In genomic region chr16:24580665-24581064, GRCh38 we compare ENCODE assay signal across 10 cellular contexts. TPM values are rescaled to one million over a fixed set of nuclear protein-coding genes. Genes with fewer than 3 reads are reported as not detected.
DNase-seq lines count a peak whose midpoint lies in the region; ATAC-seq and TF ChIP-seq lines count a peak whose summit lies in the region.
"Had no signal": no experiment of that assay in that cellular context is flagged by ENCODE, and none has a peak within 500 bp of the region (broad histone marks: within the 10 kb centered on the region; RNA-seq: fewer than 3 reads in every experiment).

No MANE protein-coding gene starts in this region.

- intact Hi-C loops in dorsolateral prefrontal cortex (cut with DNase I), result loop anchor here (10.0 kb wide), 2 partner anchors 104 to 204 kb away; no protein-coding TSS in a partner anchor

- H3K4me3 Mint-ChIP-seq in progenitor cell of endocrine pancreas (ENCODE audit: low read depth), result no peak overlapping the region

- no peaks in the 10 kb centered on the region for H3K27me3 ChIP-seq in dorsolateral prefrontal cortex
- H3K27me3 ChIP-seq: colonic mucosa had no signal

- no peak overlapping the region for H3K27ac Mint-ChIP-seq in progenitor cell of endocrine pancreas

- peaks cover 2% of the 10 kb centered on the region for H3K27me3 Mint-ChIP-seq in progenitor cell of endocrine pancreas

- ATAC-seq in HG02852 (IDR thresholded peaks at IDR 0.05; ENCODE audit: unreplicated experiment) (no peak), GM18858 (IDR thresholded peaks at IDR 0.05; ENCODE audit: unreplicated experiment) (no peak)

- H3K4me1 Mint-ChIP-seq in progenitor cell of endocrine pancreas (ENCODE audit: low read depth), result no peaks in the 10 kb centered on the region

- TF ChIP-seq CTCF in dorsolateral prefrontal cortex (IDR thresholded peaks at IDR 0.05 in 54 of 56, conservative IDR thresholded peaks at IDR 0.05 in 2 of 56; ENCODE audit: low read depth in 1 of 56, partially characterized antibody in 56 of 56) (peak in 53 of 56 donors; percentile 15 to 65 (median 40)), progenitor cell of endocrine pancreas (IDR thresholded peaks at IDR 0.05; ENCODE audit: unreplicated experiment) (peak; percentile 15)

- peaks cover 2% of the 10 kb centered on the region for H3K36me3 Mint-ChIP-seq in progenitor cell of endocrine pancreas (ENCODE audit: insufficient read depth)

- no peaks in the 10 kb centered on the region for H3K9me3 Mint-ChIP-seq in progenitor cell of endocrine pancreas (ENCODE audit: low read depth)

- H3K27ac ChIP-seq in dorsolateral prefrontal cortex, result no peak overlapping the region
- H3K27ac ChIP-seq: colonic mucosa had no signal

- peak overlapping the region in 1 of 59 donors; percentile 3 for H3K4me3 ChIP-seq in dorsolateral prefrontal cortex
- H3K4me3 ChIP-seq: colonic mucosa had no signal

- DNase-seq in ELR (ENCODE audit: low read depth) (peak; percentile 65), NCI-H226 (peak; percentile 10), dorsolateral prefrontal cortex (no peak), progenitor cell of endocrine pancreas (ENCODE audit: low spot score, unreplicated experiment) (no peak), 8988T (no peak), SK-N-DZ (ENCODE audit: low spot score) (no peak)
- DNase-seq: colonic mucosa, NCI-H1105 treated with DMSO at 0.1 percent for 48 hours had no signal

RNA-seq across cellular contexts. Expression of gene RBBP6, which starts 41.3 kb away (rescaled TPM):
- 10 to 100 TPM; 44.9 to 79.7 (median 57.1) TPM for total RNA-seq in dorsolateral prefrontal cortex
- 75.9 and 76.1 TPM in 2 replicates for total RNA-seq in progenitor cell of endocrine pancreas
- 38.0 and 38.6 TPM in 2 replicates for polyA plus RNA-seq in SK-N-DZ (2014; cell fraction: cytosol; rRNA removed)
- polyA plus RNA-seq in SK-N-DZ (2014; cell fraction: nucleus; rRNA removed), result 106 and 136 TPM in 2 replicates

Comparison
In these comparisons a context has a peak if more than half of its experiments do, and no peak if none do; other contexts are left out.
1. DNase-seq: peak in ELR (single experiment) and NCI-H226 (single experiment); none in dorsolateral prefrontal cortex (0 of 10), progenitor cell of endocrine pancreas (single experiment), 8988T (single experiment) and SK-N-DZ (single experiment).